ENCODE assay signal across 1 cellular context in genomic region chrX:154018518-154019060, GRCh38.
TF ChIP-seq lines count a peak whose summit lies in the region.

No MANE protein-coding gene starts in this region.

TF ChIP-seq in H1, 55 proteins besides CTCF, POLR2A, EP300 and RAD21:
- no peak for TF ChIP-seq SIRT6 (IDR thresholded peaks at IDR 0.05; ENCODE audit: low read length)
- no peak for TF ChIP-seq EZH2 (IDR thresholded peaks at IDR 0.05; ENCODE audit: low read depth, low read length, severe bottlenecking)
- no peak for TF ChIP-seq CREB1 (IDR thresholded peaks at IDR 0.05)
- TF ChIP-seq CEBPB (IDR thresholded peaks at IDR 0.05; ENCODE audit: low read depth, low read length), result no peak
- no peak for TF ChIP-seq TEAD4 (IDR thresholded peaks at IDR 0.05; ENCODE audit: low read depth, low read length)
- TF ChIP-seq KDM4A (IDR thresholded peaks at IDR 0.05; ENCODE audit: low read depth, low read length, severe bottlenecking), result no peak
- TF ChIP-seq EGR1 (IDR thresholded peaks at IDR 0.05; ENCODE audit: borderline replicate concordance, low read depth, low read length), result no peak
- TF ChIP-seq HDAC6 (IDR thresholded peaks at IDR 0.05; ENCODE audit: low read depth, low read length), result no peak
- no peak for TF ChIP-seq POU5F1 (IDR thresholded peaks at IDR 0.05; ENCODE audit: low read depth, low read length)
- no peak for TF ChIP-seq JUND (IDR thresholded peaks at IDR 0.05; ENCODE audit: low read length)
- no peak for TF ChIP-seq NANOG (IDR thresholded peaks at IDR 0.05; ENCODE audit: insufficient read depth, low read depth, low read length, poor library complexity, severe bottlenecking)
- no peak for TF ChIP-seq SP1 (IDR thresholded peaks at IDR 0.05; ENCODE audit: low read depth, low read length)
- no peak for TF ChIP-seq SIX5 (IDR thresholded peaks at IDR 0.05; ENCODE audit: low read depth, low read length)
- no peak for TF ChIP-seq MAX (IDR thresholded peaks at IDR 0.05)
- no peak for TF ChIP-seq MAFK (IDR thresholded peaks at IDR 0.05; ENCODE audit: low read depth, low read length)
- TF ChIP-seq YY1 (IDR thresholded peaks at IDR 0.05; ENCODE audit: low read depth, low read length), result no peak
- TF ChIP-seq GABPA (IDR thresholded peaks at IDR 0.05; ENCODE audit: borderline replicate concordance, insufficient read depth, low read length), result no peak
